Comparison of ENCODE assay signal across 12 cellular contexts in the genomic region with DNA sequence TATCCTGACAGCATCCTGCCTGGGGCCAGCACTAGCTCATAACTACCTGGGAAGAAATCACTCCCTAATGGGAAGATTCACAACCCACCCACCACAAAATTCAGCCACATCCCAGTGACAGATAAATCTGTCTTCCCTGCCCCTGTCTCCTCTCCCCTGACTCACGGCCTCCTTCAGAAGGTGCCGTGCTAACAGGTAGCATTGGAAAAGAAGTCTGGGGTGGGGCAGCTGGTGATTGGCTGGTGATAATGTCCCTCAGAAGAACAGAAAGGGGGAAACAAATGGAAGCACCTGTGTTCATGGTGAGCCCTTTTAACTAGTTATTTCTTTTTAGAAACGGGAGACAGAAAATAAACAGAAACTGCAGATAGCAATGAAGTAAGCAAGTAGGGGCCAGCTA. TPM values are rescaled to one million over a fixed set of nuclear protein-coding genes. Genes with fewer than 3 reads are reported as not detected.
DNase-seq lines count a peak whose midpoint lies in the region; ATAC-seq, FAIRE-seq and TF ChIP-seq lines count a peak whose summit lies in the region.
"Had no signal": no experiment of that assay in that cellular context is flagged by ENCODE, and none has a peak within 500 bp of the region (broad histone marks: within the 10 kb centered on the region; RNA-seq: fewer than 3 reads in every experiment).

No MANE protein-coding gene starts in this region.

- no peak for TF ChIP-seq CTCF in bronchial epithelial cell (IDR thresholded peaks at IDR 0.05; ENCODE audit: insufficient read depth, low read length, severe bottlenecking)
- TF ChIP-seq CTCF in prostate gland (IDR thresholded peaks at IDR 0.05) = no peak
- TF ChIP-seq CTCF in BE2C (IDR thresholded peaks at IDR 0.05; ENCODE audit: low read depth, low read length) = no peak

- peaks cover 32% of the 10 kb centered on the region for H3K36me3 Mint-ChIP-seq in CD4-positive, CD25-positive, alpha-beta regulatory T cell
- peaks cover 6% of the 10 kb centered on the region for H3K36me3 Mint-ChIP-seq in IgD-negative memory B cell

- 44% methylated on average over 3 of the region's 3 CpGs for WGBS in prostate gland

- H3K4me1 ChIP-seq in CD4-positive, CD25-positive, alpha-beta regulatory T cell (ENCODE audit: control insufficient read depth, insufficient read depth, low read length, poor library complexity, severe bottlenecking) = peaks cover 68% of the 10 kb centered on the region
- H3K4me1 ChIP-seq in prostate gland (replicated peaks) (peaks cover 16% of the 10 kb centered on the region), BE2C (peaks cover 21% of the 10 kb centered on the region)

- TF ChIP-seq POLR2A in prostate gland (IDR thresholded peaks at IDR 0.05) (no peak), GM12892 (IDR thresholded peaks at IDR 0.05; ENCODE audit: low read depth, low read length) (no peak)

- H3K4me1 Mint-ChIP-seq in CD4-positive, CD25-positive, alpha-beta regulatory T cell = peaks cover 47 to 94% (median 76%) of the 10 kb centered on the region in 4 donors
- H3K4me1 Mint-ChIP-seq in IgD-negative memory B cell = peaks cover 38 to 61% (median 38%) of the 10 kb centered on the region in 3 donors

- H3K4me3 ChIP-seq in CD4-positive, CD25-positive, alpha-beta regulatory T cell (ENCODE audit: low read depth, low read length) = peak overlapping the region; percentile 26
- H3K4me3 ChIP-seq in bronchial epithelial cell (ENCODE audit: low read depth, low read length) (no peak overlapping the region), prostate gland (no peak overlapping the region), BE2C (ENCODE audit: low read depth, low read length) (no peak overlapping the region)
- H3K4me3 ChIP-seq: hepatocyte had no signal

- no peak for FAIRE-seq in bronchial epithelial cell (lab: Jason Lieb, UNC)
- FAIRE-seq in GM12892 (lab: Jason Lieb, UNC) = no peak

- DNase-seq in CD4-positive, CD25-positive, alpha-beta regulatory T cell = no peak
- DNase-seq in bronchial epithelial cell (ENCODE audit: low read depth) (peak; percentile 20), prostate gland (ENCODE audit: low spot score) (no peak), BE2C (no peak), putamen (ENCODE audit: low spot score) (no peak), GM12892 (ENCODE audit: insufficient read length) (no peak)
- DNase-seq: COR-L47, HFFc6, NCI-H1417 treated with DMSO at 0.1 percent for 48 hours had no signal

- peak overlapping the region; percentile 97 to 99 (median 98) for H3K27ac Mint-ChIP-seq in CD4-positive, CD25-positive, alpha-beta regulatory T cell
- peak overlapping the region; percentile 13 to 77 (median 63) for H3K27ac Mint-ChIP-seq in IgD-negative memory B cell
- H3K27ac Mint-ChIP-seq: HFFc6 had no signal

- ATAC-seq in CD4-positive, CD25-positive, alpha-beta regulatory T cell (ENCODE audit: low read depth in 2 of 2) = no peak

- H3K9me3 ChIP-seq in CD4-positive, CD25-positive, alpha-beta regulatory T cell (ENCODE audit: control insufficient read depth in 2 of 2, low read length in 2 of 2) = no peaks in the 10 kb centered on the region
- H3K9me3 ChIP-seq in prostate gland (no peaks in the 10 kb centered on the region), BE2C (no peaks in the 10 kb centered on the region)

- H3K27ac ChIP-seq in CD4-positive, CD25-positive, alpha-beta regulatory T cell (ENCODE audit: insufficient read depth, low read length, poor library complexity, severe bottlenecking) = peak overlapping the region; percentile 73
- H3K27ac ChIP-seq in prostate gland = peak overlapping the region; percentile 0 to 58
- H3K27ac ChIP-seq: epithelial cell of prostate, hepatocyte had no signal

- peak overlapping the region; percentile 73 to 85 (median 83) for H3K4me3 Mint-ChIP-seq in CD4-positive, CD25-positive, alpha-beta regulatory T cell
- H3K4me3 Mint-ChIP-seq in IgD-negative memory B cell = peak overlapping the region in 2 of 4 donors; percentile 15 to 52
- H3K4me3 Mint-ChIP-seq: HFFc6 had no signal

- peaks cover 29% of the 10 kb centered on the region for H3K36me3 ChIP-seq in CD4-positive, CD25-positive, alpha-beta regulatory T cell (ENCODE audit: control insufficient read depth, insufficient read depth, low read length)
- no peaks in the 10 kb centered on the region for H3K36me3 ChIP-seq in bronchial epithelial cell (ENCODE audit: control insufficient read depth, insufficient read depth, low read length)
- H3K36me3 ChIP-seq in prostate gland = no peaks in the 10 kb centered on the region
- H3K36me3 ChIP-seq in BE2C = no peaks in the 10 kb centered on the region

- intact Hi-C loops in prostate gland (cut with DNase I) = loop anchor here (2.0 to 10.0 kb wide), 3 partner anchors 27 to 115 kb away; no protein-coding TSS in a partner anchor

- H3K27me3 Mint-ChIP-seq in CD4-positive, CD25-positive, alpha-beta regulatory T cell = peaks cover 7% of the 10 kb centered on the region
- H3K27me3 Mint-ChIP-seq in IgD-negative memory B cell = no peaks in the 10 kb centered on the region

- no peaks in the 10 kb centered on the region for H3K27me3 ChIP-seq in CD4-positive, CD25-positive, alpha-beta regulatory T cell (ENCODE audit: control insufficient read depth, insufficient read depth, low read length)
- H3K27me3 ChIP-seq in bronchial epithelial cell (ENCODE audit: control insufficient read depth, insufficient read depth, low read length) (no peaks in the 10 kb centered on the region), prostate gland (replicated peaks; ENCODE audit: insufficient read depth) (no peaks in the 10 kb centered on the region), BE2C (no peaks in the 10 kb centered on the region)
- H3K27me3 ChIP-seq: hepatocyte had no signal

- peaks cover 0 to 5% (median 0%) of the 10 kb centered on the region in 7 donors for H3K9me3 Mint-ChIP-seq in CD4-positive, CD25-positive, alpha-beta regulatory T cell
- no peaks in the 10 kb centered on the region for H3K9me3 Mint-ChIP-seq in IgD-negative memory B cell
- H3K9me3 Mint-ChIP-seq: HFFc6 had no signal

RNA-seq across cellular contexts. Expression of a gene that starts 29.1 kb away (rescaled TPM):
- total RNA-seq in CD4-positive, CD25-positive, alpha-beta regulatory T cell = 216 TPM
- polyA plus RNA-seq in CD4-positive, CD25-positive, alpha-beta regulatory T cell = 10 to 100 TPM; 38.5 to 60.2 (median 44.8) TPM
- 20.4 TPM for polyA plus RNA-seq in IgD-negative memory B cell
- total RNA-seq in bronchial epithelial cell = 1.3 and 1.9 TPM in 2 replicates
- 10 to 100 TPM; 47.5 to 49.2 TPM for total RNA-seq in prostate gland
- 0.25 TPM for polyA plus RNA-seq in BE2C (2012; ENCODE audit: insufficient read depth, insufficient read length, low read depth)
- 8.6 TPM for polyA plus RNA-seq in GM12892 (2012; ENCODE audit: missing spikeins)

Comparison
In these comparisons a context has a peak if more than half of its experiments do, and no peak if none do; other contexts are left out.
1. RNA of a gene that starts 29.1 kb away (total RNA-seq): 216 TPM in CD4-positive, CD25-positive, alpha-beta regulatory T cell (single experiment) and 47.5 to 49.2 TPM in prostate gland; 1.3 to 1.9 TPM in bronchial epithelial cell; every median in the first group is over 10 times any median in the second.